ENCODE assay signal across 1 cellular context in the genomic region with DNA sequence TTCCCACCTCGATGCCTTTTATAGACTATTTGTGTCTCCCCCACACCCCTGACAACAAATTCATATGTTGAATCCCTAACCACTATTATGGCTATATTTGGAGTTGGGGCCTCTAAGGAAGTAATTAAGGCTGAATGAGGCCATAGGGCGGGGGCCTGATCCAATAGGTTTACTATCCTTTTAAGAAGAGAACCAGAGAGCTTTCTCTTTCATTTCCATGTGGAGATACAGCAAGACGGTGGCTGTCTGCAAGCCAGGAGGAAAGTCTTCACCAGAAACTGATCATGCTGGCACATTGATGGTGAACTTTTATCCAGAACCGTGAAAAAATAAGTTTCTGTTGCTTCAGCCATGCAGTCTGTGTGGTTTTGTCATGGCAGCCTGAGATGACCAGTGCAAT.
TF ChIP-seq lines count a peak whose summit lies in the region.

No MANE protein-coding gene starts in this region.

TF ChIP-seq in SK-N-SH, 30 proteins besides CTCF, POLR2A, EP300 and RAD21 (continued from another document):
- TF ChIP-seq, protein P1, sequence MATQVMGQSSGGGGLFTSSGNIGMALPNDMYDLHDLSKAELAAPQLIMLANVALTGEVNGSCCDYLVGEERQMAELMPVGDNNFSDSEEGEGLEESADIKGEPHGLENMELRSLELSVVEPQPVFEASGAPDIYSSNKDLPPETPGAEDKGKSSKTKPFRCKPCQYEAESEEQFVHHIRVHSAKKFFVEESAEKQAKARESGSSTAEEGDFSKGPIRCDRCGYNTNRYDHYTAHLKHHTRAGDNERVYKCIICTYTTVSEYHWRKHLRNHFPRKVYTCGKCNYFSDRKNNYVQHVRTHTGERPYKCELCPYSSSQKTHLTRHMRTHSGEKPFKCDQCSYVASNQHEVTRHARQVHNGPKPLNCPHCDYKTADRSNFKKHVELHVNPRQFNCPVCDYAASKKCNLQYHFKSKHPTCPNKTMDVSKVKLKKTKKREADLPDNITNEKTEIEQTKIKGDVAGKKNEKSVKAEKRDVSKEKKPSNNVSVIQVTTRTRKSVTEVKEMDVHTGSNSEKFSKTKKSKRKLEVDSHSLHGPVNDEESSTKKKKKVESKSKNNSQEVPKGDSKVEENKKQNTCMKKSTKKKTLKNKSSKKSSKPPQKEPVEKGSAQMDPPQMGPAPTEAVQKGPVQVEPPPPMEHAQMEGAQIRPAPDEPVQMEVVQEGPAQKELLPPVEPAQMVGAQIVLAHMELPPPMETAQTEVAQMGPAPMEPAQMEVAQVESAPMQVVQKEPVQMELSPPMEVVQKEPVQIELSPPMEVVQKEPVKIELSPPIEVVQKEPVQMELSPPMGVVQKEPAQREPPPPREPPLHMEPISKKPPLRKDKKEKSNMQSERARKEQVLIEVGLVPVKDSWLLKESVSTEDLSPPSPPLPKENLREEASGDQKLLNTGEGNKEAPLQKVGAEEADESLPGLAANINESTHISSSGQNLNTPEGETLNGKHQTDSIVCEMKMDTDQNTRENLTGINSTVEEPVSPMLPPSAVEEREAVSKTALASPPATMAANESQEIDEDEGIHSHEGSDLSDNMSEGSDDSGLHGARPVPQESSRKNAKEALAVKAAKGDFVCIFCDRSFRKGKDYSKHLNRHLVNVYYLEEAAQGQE (IDR thresholded peaks at IDR 0.05; ENCODE audit: low read depth, low read length): no peak
- TF ChIP-seq FOXM1 (IDR thresholded peaks at IDR 0.05; ENCODE audit: low read depth) (no peak), MXI1 (IDR thresholded peaks at IDR 0.05; ENCODE audit: low read depth, low read length) (no peak), FOXJ3 (CRISPR knock-in tag; IDR thresholded peaks at IDR 0.05) (no peak)
- TF ChIP-seq, protein P2, sequence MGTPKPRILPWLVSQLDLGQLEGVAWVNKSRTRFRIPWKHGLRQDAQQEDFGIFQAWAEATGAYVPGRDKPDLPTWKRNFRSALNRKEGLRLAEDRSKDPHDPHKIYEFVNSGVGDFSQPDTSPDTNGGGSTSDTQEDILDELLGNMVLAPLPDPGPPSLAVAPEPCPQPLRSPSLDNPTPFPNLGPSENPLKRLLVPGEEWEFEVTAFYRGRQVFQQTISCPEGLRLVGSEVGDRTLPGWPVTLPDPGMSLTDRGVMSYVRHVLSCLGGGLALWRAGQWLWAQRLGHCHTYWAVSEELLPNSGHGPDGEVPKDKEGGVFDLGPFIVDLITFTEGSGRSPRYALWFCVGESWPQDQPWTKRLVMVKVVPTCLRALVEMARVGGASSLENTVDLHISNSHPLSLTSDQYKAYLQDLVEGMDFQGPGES (IDR thresholded peaks at IDR 0.05; ENCODE audit: low read depth, low read length): no peak
- TF ChIP-seq, protein P3, sequence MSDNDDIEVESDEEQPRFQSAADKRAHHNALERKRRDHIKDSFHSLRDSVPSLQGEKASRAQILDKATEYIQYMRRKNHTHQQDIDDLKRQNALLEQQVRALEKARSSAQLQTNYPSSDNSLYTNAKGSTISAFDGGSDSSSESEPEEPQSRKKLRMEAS (IDR thresholded peaks at IDR 0.05; ENCODE audit: low read depth): no peak
- TF ChIP-seq, protein P4, sequence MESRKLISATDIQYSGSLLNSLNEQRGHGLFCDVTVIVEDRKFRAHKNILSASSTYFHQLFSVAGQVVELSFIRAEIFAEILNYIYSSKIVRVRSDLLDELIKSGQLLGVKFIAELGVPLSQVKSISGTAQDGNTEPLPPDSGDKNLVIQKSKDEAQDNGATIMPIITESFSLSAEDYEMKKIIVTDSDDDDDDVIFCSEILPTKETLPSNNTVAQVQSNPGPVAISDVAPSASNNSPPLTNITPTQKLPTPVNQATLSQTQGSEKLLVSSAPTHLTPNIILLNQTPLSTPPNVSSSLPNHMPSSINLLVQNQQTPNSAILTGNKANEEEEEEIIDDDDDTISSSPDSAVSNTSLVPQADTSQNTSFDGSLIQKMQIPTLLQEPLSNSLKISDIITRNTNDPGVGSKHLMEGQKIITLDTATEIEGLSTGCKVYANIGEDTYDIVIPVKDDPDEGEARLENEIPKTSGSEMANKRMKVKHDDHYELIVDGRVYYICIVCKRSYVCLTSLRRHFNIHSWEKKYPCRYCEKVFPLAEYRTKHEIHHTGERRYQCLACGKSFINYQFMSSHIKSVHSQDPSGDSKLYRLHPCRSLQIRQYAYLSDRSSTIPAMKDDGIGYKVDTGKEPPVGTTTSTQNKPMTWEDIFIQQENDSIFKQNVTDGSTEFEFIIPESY (IDR thresholded peaks at IDR 0.05; ENCODE audit: borderline replicate concordance, low read depth): no peak
